Comparison of ENCODE assay signal across 1 cellular context in the genomic region with DNA sequence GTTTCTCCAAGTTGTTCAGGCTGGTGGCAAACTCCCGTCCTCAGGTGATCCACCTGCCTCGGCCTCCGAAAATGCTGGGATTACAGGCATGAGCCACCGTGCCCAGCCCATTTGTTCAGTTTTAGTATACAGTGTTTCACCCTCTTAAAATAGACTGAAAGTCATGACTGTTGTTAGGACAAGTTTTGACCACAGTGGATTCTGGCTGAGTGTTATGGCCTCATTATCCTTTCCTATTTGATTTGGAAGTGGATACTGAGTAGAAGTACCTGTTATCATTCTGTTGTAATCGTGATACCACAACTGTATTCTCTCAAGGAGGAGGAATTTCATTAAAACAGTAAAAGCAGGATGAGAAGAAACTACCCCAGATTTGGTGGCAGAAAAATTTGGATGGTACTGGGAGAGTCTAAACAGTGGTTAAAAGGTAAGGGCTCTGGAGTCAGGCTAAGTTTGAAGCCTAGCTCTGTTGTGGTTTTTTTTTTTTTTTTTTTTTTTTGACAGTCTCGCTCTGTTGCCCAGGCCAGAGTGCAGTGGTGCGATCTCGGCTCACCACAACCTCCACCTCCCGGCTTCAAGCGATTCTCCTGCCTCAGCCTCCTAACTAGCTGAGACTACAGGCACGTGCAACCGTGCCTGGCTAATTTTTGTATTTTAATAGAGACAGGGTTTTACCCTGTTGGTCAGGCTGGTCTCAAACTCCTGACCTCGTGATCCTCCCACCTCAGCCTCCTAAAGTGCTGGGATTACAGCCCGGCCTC.
TF ChIP-seq lines count a peak whose summit lies in the region.

No MANE protein-coding gene starts in this region.

TF ChIP-seq in H1, 55 proteins besides CTCF, POLR2A, EP300 and RAD21:
- TF ChIP-seq, protein P1, sequence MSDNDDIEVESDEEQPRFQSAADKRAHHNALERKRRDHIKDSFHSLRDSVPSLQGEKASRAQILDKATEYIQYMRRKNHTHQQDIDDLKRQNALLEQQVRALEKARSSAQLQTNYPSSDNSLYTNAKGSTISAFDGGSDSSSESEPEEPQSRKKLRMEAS (IDR thresholded peaks at IDR 0.05): no peak
- TF ChIP-seq TAF7 (optimal IDR thresholded peaks at IDR 0.05; ENCODE audit: borderline replicate concordance, low read depth, low read length) (no peak), BCL11A (IDR thresholded peaks at IDR 0.05; ENCODE audit: low read depth in 2 of 2, low read length in 2 of 2) (no peak)
- TF ChIP-seq, protein P2, sequence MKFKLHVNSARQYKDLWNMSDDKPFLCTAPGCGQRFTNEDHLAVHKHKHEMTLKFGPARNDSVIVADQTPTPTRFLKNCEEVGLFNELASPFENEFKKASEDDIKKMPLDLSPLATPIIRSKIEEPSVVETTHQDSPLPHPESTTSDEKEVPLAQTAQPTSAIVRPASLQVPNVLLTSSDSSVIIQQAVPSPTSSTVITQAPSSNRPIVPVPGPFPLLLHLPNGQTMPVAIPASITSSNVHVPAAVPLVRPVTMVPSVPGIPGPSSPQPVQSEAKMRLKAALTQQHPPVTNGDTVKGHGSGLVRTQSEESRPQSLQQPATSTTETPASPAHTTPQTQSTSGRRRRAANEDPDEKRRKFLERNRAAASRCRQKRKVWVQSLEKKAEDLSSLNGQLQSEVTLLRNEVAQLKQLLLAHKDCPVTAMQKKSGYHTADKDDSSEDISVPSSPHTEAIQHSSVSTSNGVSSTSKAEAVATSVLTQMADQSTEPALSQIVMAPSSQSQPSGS (IDR thresholded peaks at IDR 0.05; ENCODE audit: low read length): no peak
TF ChIP-seq in H1: peak in this region for 0.
